19 cellular contexts compared by ENCODE assay signal in the genomic region with DNA sequence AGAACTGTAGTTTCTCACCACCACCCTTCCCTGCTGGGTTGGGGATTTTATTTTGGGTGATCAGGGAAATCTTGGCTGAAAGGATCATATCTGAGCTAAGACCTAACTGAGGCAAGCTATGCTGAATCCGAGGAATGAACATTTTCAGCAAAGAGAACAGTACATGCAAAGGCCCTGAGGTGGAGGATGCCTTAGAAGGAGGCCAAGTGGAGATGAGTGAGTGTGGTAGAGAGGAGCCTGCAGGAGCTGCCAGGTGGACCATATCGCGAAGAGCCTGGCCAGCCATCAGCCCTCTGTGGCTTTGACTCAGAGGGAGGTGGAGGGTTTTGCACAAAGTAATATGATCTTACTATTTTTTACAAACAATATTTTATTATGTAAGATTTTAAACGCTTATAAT. TPM values are rescaled to one million over a fixed set of nuclear protein-coding genes. Genes with fewer than 3 reads are reported as not detected.
DNase-seq lines count a peak whose midpoint lies in the region; ATAC-seq and TF ChIP-seq lines count a peak whose summit lies in the region.
"Had no signal": no experiment of that assay in that cellular context is flagged by ENCODE, and none has a peak within 500 bp of the region (broad histone marks: within the 10 kb centered on the region; RNA-seq: fewer than 3 reads in every experiment).

No MANE protein-coding gene starts in this region.

- peaks cover 62% of the 10 kb centered on the region for H3K27me3 Mint-ChIP-seq in activated CD8-positive, alpha-beta T cell treated with anti-CD3 and anti-CD28 coated beads, Interleukin-2, amount 10 ng/mL, durations not matched to agents 7 days and 5 days (ENCODE audit: low read depth)
- peaks cover 61% of the 10 kb centered on the region for H3K27me3 Mint-ChIP-seq in activated CD8-positive, alpha-beta T cell treated with anti-CD3 and anti-CD28 coated beads for 36 hours
- H3K27me3 Mint-ChIP-seq in brain: peaks cover 76% of the 10 kb centered on the region

- no peaks in the 10 kb centered on the region for H3K9me3 ChIP-seq in osteoblast (ENCODE audit: low read depth, low read length)
- H3K9me3 ChIP-seq: A549 had no signal

- H3K36me3 ChIP-seq in osteoblast (ENCODE audit: insufficient read depth, low read length): no peaks in the 10 kb centered on the region
- H3K36me3 ChIP-seq: BLaER1 had no signal

- H3K27ac Mint-ChIP-seq in activated CD8-positive, alpha-beta T cell treated with anti-CD3 and anti-CD28 coated beads, Interleukin-2, amount 10 ng/mL, durations not matched to agents 7 days and 5 days: no peak overlapping the region
- no peak overlapping the region for H3K27ac Mint-ChIP-seq in activated CD8-positive, alpha-beta T cell treated with anti-CD3 and anti-CD28 coated beads for 36 hours
- no peak overlapping the region for H3K27ac Mint-ChIP-seq in brain
- H3K27ac Mint-ChIP-seq: CD14-positive monocyte had no signal

- ATAC-seq in activated CD8-positive, alpha-beta T cell treated with anti-CD3 and anti-CD28 coated beads, Interleukin-2, amount 10 ng/mL, durations not matched to agents 7 days and 5 days: no peak
- ATAC-seq in activated CD8-positive, alpha-beta T cell treated with anti-CD3 and anti-CD28 coated beads for 36 hours: no peak
- no peak for ATAC-seq in HG03460 (IDR thresholded peaks at IDR 0.05; ENCODE audit: unreplicated experiment)
- ATAC-seq: A549, K562 had no signal

- no peak overlapping the region for H3K4me3 ChIP-seq in osteoblast (ENCODE audit: insufficient read depth, low read length)
- H3K4me3 ChIP-seq: A549, BLaER1, K562 had no signal

- H3K4me1 ChIP-seq in osteoblast (ENCODE audit: insufficient read depth, low read length): no peaks in the 10 kb centered on the region

- DNase-seq in activated CD8-positive, alpha-beta T cell treated with anti-CD3 and anti-CD28 coated beads, Interleukin-2, amount 10 ng/mL, durations not matched to agents 7 days and 5 days: peak; percentile 18
- DNase-seq in activated CD8-positive, alpha-beta T cell treated with anti-CD3 and anti-CD28 coated beads for 36 hours: no peak
- peak; percentile 16 for DNase-seq in GM13977 (ENCODE audit: low spot score)
- peak; percentile 83 for DNase-seq in osteoblast (ENCODE audit: insufficient read length, low spot score, missing footprints)
- no peak for DNase-seq in T-helper 9 cell
- DNase-seq in NCI-H2081 (lab: John Stamatoyannopoulos, UW): no peak
- DNase-seq: DMS153, DMS79, GDM1, HCEC 1CT, IMR-90 had no signal

- H3K4me2 ChIP-seq in osteoblast (ENCODE audit: insufficient read depth, low read length): no peak overlapping the region
- H3K4me2 ChIP-seq: BLaER1 had no signal

- intact Hi-C loops in activated CD8-positive, alpha-beta T cell treated with anti-CD3 and anti-CD28 coated beads for 36 hours (cut with micrococcal nuclease): no loop called here

- H3K27ac ChIP-seq in osteoblast (ENCODE audit: low read depth, low read length): no peak overlapping the region
- H3K27ac ChIP-seq: 22Rv1, A549, BLaER1 had no signal

- H4K20me1 ChIP-seq in osteoblast (ENCODE audit: insufficient read depth, low read length): no peaks in the 10 kb centered on the region

- H3K4me3 Mint-ChIP-seq in activated CD8-positive, alpha-beta T cell treated with anti-CD3 and anti-CD28 coated beads, Interleukin-2, amount 10 ng/mL, durations not matched to agents 7 days and 5 days: no peak overlapping the region
- H3K4me3 Mint-ChIP-seq in activated CD8-positive, alpha-beta T cell treated with anti-CD3 and anti-CD28 coated beads for 36 hours: no peak overlapping the region
- peak overlapping the region in 3 of 5 experiments; percentile 19 to 77 (median 36) for H3K4me3 Mint-ChIP-seq in brain

- no peak for TF ChIP-seq CTCF in activated CD8-positive, alpha-beta T cell treated with anti-CD3 and anti-CD28 coated beads for 36 hours (IDR thresholded peaks at IDR 0.05)
- no peak for TF ChIP-seq CTCF in GM13977 (IDR thresholded peaks at IDR 0.05; ENCODE audit: extremely low read depth, insufficient read depth, missing control alignments)
- TF ChIP-seq CTCF in brain (conservative IDR thresholded peaks at IDR 0.05): no peak
- TF ChIP-seq CTCF in osteoblast (IDR thresholded peaks at IDR 0.05; ENCODE audit: extremely low read depth, low read depth, low read length): no peak

- no peaks in the 10 kb centered on the region for H3K79me2 ChIP-seq in osteoblast (ENCODE audit: insufficient read depth, low read length)

- peaks cover 37% of the 10 kb centered on the region for H3K27me3 ChIP-seq in osteoblast (ENCODE audit: insufficient read depth, low read length)

- POLR2A ChIA-PET in activated CD8-positive, alpha-beta T cell treated with anti-CD3 and anti-CD28 coated beads, Interleukin-2, amount 10 ng/mL, durations not matched to agents 7 days and 5 days (lab: Charles Lee): no interaction called here
- POLR2A ChIA-PET in activated CD8-positive, alpha-beta T cell treated with anti-CD3 and anti-CD28 coated beads for 36 hours (lab: Charles Lee): no interaction called here

- CTCF ChIA-PET in activated CD8-positive, alpha-beta T cell treated with anti-CD3 and anti-CD28 coated beads, Interleukin-2, amount 10 ng/mL, durations not matched to agents 7 days and 5 days (lab: Charles Lee): interaction anchor here (1.2 to 2.7 kb wide), 5 partner anchors 43 to 192 kb away, joined by 3 to 10 read pairs (median 4); no protein-coding TSS in a partner anchor
- CTCF ChIA-PET in activated CD8-positive, alpha-beta T cell treated with anti-CD3 and anti-CD28 coated beads for 36 hours (lab: Charles Lee): interaction anchor here (1.0 to 1.7 kb wide), 4 partner anchors 10 to 81 kb away, joined by 3 to 9 read pairs (median 4); no protein-coding TSS in a partner anchor

- H3K36me3 Mint-ChIP-seq in activated CD8-positive, alpha-beta T cell treated with anti-CD3 and anti-CD28 coated beads, Interleukin-2, amount 10 ng/mL, durations not matched to agents 7 days and 5 days (ENCODE audit: low read depth): no peaks in the 10 kb centered on the region
- no peaks in the 10 kb centered on the region for H3K36me3 Mint-ChIP-seq in activated CD8-positive, alpha-beta T cell treated with anti-CD3 and anti-CD28 coated beads for 36 hours (ENCODE audit: low read depth)
- no peaks in the 10 kb centered on the region for H3K36me3 Mint-ChIP-seq in brain

- H2AFZ ChIP-seq in osteoblast (ENCODE audit: low read length): no peak overlapping the region

- no peaks in the 10 kb centered on the region for H3K9me3 Mint-ChIP-seq in activated CD8-positive, alpha-beta T cell treated with anti-CD3 and anti-CD28 coated beads, Interleukin-2, amount 10 ng/mL, durations not matched to agents 7 days and 5 days (ENCODE audit: insufficient read depth)
- H3K9me3 Mint-ChIP-seq in activated CD8-positive, alpha-beta T cell treated with anti-CD3 and anti-CD28 coated beads for 36 hours: no peaks in the 10 kb centered on the region
- peaks cover 0 to 5% (median 0%) of the 10 kb centered on the region in 5 experiments for H3K9me3 Mint-ChIP-seq in brain

- in situ Hi-C loops in GM13977 (cut with MboI; ENCODE audit: low pct_unique_long_range_greater_than_20kb, low sequenced_read_pairs, unreplicated experiment): no loop called here

- H3K4me1 Mint-ChIP-seq in activated CD8-positive, alpha-beta T cell treated with anti-CD3 and anti-CD28 coated beads, Interleukin-2, amount 10 ng/mL, durations not matched to agents 7 days and 5 days (ENCODE audit: low read depth): peaks cover 5% of the 10 kb centered on the region
- H3K4me1 Mint-ChIP-seq in activated CD8-positive, alpha-beta T cell treated with anti-CD3 and anti-CD28 coated beads for 36 hours (ENCODE audit: low read depth): peaks cover 9% of the 10 kb centered on the region
- peaks cover 10% of the 10 kb centered on the region for H3K4me1 Mint-ChIP-seq in brain

RNA-seq across cellular contexts. Expression of a gene that starts 1.6 kb away (rescaled TPM):
- 1 to 10 TPM; 3.6 to 4.0 TPM for total RNA-seq in activated CD8-positive, alpha-beta T cell treated with anti-CD3 and anti-CD28 coated beads, Interleukin-2, amount 10 ng/mL, durations not matched to agents 7 days and 5 days
- 1 to 10 TPM; 1.2 to 1.5 TPM for total RNA-seq in activated CD8-positive, alpha-beta T cell treated with anti-CD3 and anti-CD28 coated beads for 36 hours
- polyA plus RNA-seq in brain (ENCODE audit: insufficient read depth, low read depth, low replicate concordance): 3.2 TPM
- 1.1 TPM in 1 of 2 replicates, not detected in the other for total RNA-seq in osteoblast
- total RNA-seq: Daoy had no signal

Comparison
In these comparisons a context has a peak if more than half of its experiments do, and no peak if none do; other contexts are left out.
1. DNase-seq: peak in activated CD8-positive, alpha-beta T cell treated with anti-CD3 and anti-CD28 coated beads, Interleukin-2, amount 10 ng/mL, durations not matched to agents 7 days and 5 days (single experiment), GM13977 (single experiment) and osteoblast (single experiment); none in activated CD8-positive, alpha-beta T cell treated with anti-CD3 and anti-CD28 coated beads for 36 hours (single experiment), T-helper 9 cell (single experiment) and NCI-H2081 (0 of 2).
2. H3K4me3 Mint-ChIP-seq: peak in brain (3 of 5); none in activated CD8-positive, alpha-beta T cell treated with anti-CD3 and anti-CD28 coated beads, Interleukin-2, amount 10 ng/mL, durations not matched to agents 7 days and 5 days (single experiment) and activated CD8-positive, alpha-beta T cell treated with anti-CD3 and anti-CD28 coated beads for 36 hours (single experiment).